8 cellular contexts compared by ENCODE assay signal in genomic region chr14:24368215-24368561, GRCh38.
DNase-seq lines count a peak whose midpoint lies in the region; ATAC-seq and TF ChIP-seq lines count a peak whose summit lies in the region.

No MANE protein-coding gene starts in this region.

- peaks cover 6% of the 10 kb centered on the region for H3K27me3 ChIP-seq in iPS-18a (ENCODE audit: control insufficient read depth, insufficient read depth, low read length)

- H3K27me3 Mint-ChIP-seq in activated naive CD8-positive, alpha-beta T cell, result peaks cover 23% of the 10 kb centered on the region
- H3K27me3 Mint-ChIP-seq in stimulated activated memory B cell treated with anti-CD40 and anti-IgM and Interleukin-4, amounts not matched to agents 10 μg/mL and 1 μg/mL and 100 μg/mL, for 72 hours, result peaks cover 19% of the 10 kb centered on the region

- H3K9me3 Mint-ChIP-seq in activated naive CD8-positive, alpha-beta T cell (ENCODE audit: low read depth), result no peaks in the 10 kb centered on the region
- H3K9me3 Mint-ChIP-seq in stimulated activated memory B cell treated with anti-CD40 and anti-IgM and Interleukin-4, amounts not matched to agents 10 μg/mL and 1 μg/mL and 100 μg/mL, for 72 hours, result no peaks in the 10 kb centered on the region

- ATAC-seq in stimulated activated memory B cell treated with anti-CD40 and anti-IgM and Interleukin-4, amounts not matched to agents 10 μg/mL and 1 μg/mL and 100 μg/mL, for 72 hours, result no peak

- POLR2A ChIA-PET in HEK293 (lab: Yijun Ruan, JAX), result no interaction called here

- TF ChIP-seq CTCF in HEK293 (tag by site-specific recombination; IDR thresholded peaks at IDR 0.05), result no peak

- H3K4me3 ChIP-seq in HEK293 (ENCODE audit: low read depth, low read length) (peak overlapping the region; percentile 32), iPS-18a (ENCODE audit: low read length) (peak overlapping the region; percentile 67)

- peaks cover 22% of the 10 kb centered on the region for H3K4me1 ChIP-seq in HEK293 (ENCODE audit: control insufficient read depth, insufficient read depth, low read length)
- peaks cover 15% of the 10 kb centered on the region for H3K4me1 ChIP-seq in iPS-18a (ENCODE audit: control insufficient read depth, low read depth, low read length)

- H3K36me3 ChIP-seq in HEK293 (ENCODE audit: control insufficient read depth in 2 of 2, insufficient read depth in 1 of 2, low read length in 2 of 2) (peaks cover 0 to 33% of the 10 kb centered on the region in 2 experiments; a peak in 2 of 3 replicates), iPS-18a (ENCODE audit: control insufficient read depth, low read depth, low read length) (peaks cover 4% of the 10 kb centered on the region)

- H3K9me3 ChIP-seq in HEK293 (ENCODE audit: control insufficient read depth, insufficient read depth, low read depth, low read length) (no peaks in the 10 kb centered on the region), iPS-18a (ENCODE audit: control insufficient read depth, low read depth, low read length) (no peaks in the 10 kb centered on the region)

- H3K27ac ChIP-seq in HEK293 (ENCODE audit: extremely low read depth, low read depth, low read length) (peak overlapping the region; percentile 97), iPS-18a (ENCODE audit: low read length) (no peak overlapping the region)

- H3K4me1 Mint-ChIP-seq in activated naive CD8-positive, alpha-beta T cell (ENCODE audit: low read depth), result peaks cover 24% of the 10 kb centered on the region
- peaks cover 34% of the 10 kb centered on the region for H3K4me1 Mint-ChIP-seq in stimulated activated memory B cell treated with anti-CD40 and anti-IgM and Interleukin-4, amounts not matched to agents 10 μg/mL and 1 μg/mL and 100 μg/mL, for 72 hours

- H3K36me3 Mint-ChIP-seq in activated naive CD8-positive, alpha-beta T cell, result no peaks in the 10 kb centered on the region
- no peaks in the 10 kb centered on the region for H3K36me3 Mint-ChIP-seq in stimulated activated memory B cell treated with anti-CD40 and anti-IgM and Interleukin-4, amounts not matched to agents 10 μg/mL and 1 μg/mL and 100 μg/mL, for 72 hours

- CTCF ChIA-PET in HEK293 (lab: Yijun Ruan, JAX), result interaction anchor here (1.0 kb wide), 1 partner anchor 35 kb away, joined by 3 read pairs; no protein-coding TSS in a partner anchor

- no peak for DNase-seq in SHP77 (lab: John Stamatoyannopoulos, UW)
- DNase-seq in stimulated activated CD4-positive, alpha-beta T cell treated with anti-CD3 and anti-CD28 coated beads, Interleukin-4, amount 100 ng/mL, for 24 hours, result no peak
- DNase-seq in GM19240 (ENCODE audit: insufficient read length, low spot score), result no peak
- DNase-seq in NCI-H226, result no peak

- peak overlapping the region; percentile 74 for H3K9ac ChIP-seq in iPS-18a (ENCODE audit: low read length)

- no peak overlapping the region for H3K27ac Mint-ChIP-seq in activated naive CD8-positive, alpha-beta T cell
- peak overlapping the region; percentile 93 for H3K27ac Mint-ChIP-seq in stimulated activated memory B cell treated with anti-CD40 and anti-IgM and Interleukin-4, amounts not matched to agents 10 μg/mL and 1 μg/mL and 100 μg/mL, for 72 hours

- peak overlapping the region; percentile 46 for H3K4me3 Mint-ChIP-seq in activated naive CD8-positive, alpha-beta T cell
- peak overlapping the region; percentile 74 for H3K4me3 Mint-ChIP-seq in stimulated activated memory B cell treated with anti-CD40 and anti-IgM and Interleukin-4, amounts not matched to agents 10 μg/mL and 1 μg/mL and 100 μg/mL, for 72 hours

TF ChIP-seq in HEK293, 187 proteins besides CTCF, POLR2A, EP300 and RAD21:
- TF ChIP-seq IKZF3 (tag by site-specific recombination; IDR thresholded peaks at IDR 0.05) (0 out of 2 replicates have a peak, but pooled peaks have one; percentile 3), MEIS1 (CRISPR knock-in tag; IDR thresholded peaks at IDR 0.05; ENCODE audit: borderline replicate concordance) (no peak), ZNF610 (tag by site-specific recombination; IDR thresholded peaks at IDR 0.05; ENCODE audit: borderline replicate concordance) (no peak), ZBTB10 (tag by site-specific recombination; IDR thresholded peaks at IDR 0.05) (0 out of 2 replicates have a peak, but pooled peaks have one; percentile 42), ZNF629 (tag by site-specific recombination; IDR thresholded peaks at IDR 0.05) (no peak), ZBTB7A (tag by site-specific recombination; IDR thresholded peaks at IDR 0.05; ENCODE audit: low read depth) (peak; percentile 56; the same call in 1 of the 2 replicates), PATZ1 (tag by site-specific recombination; IDR thresholded peaks at IDR 0.05) (peak; percentile 78)
